25 cellular contexts compared by ENCODE assay signal in genomic region chrX:87045352-87045751, GRCh38.
"Had no signal": no experiment of that assay in that cellular context is flagged by ENCODE, and none has a peak within 500 bp of the region (broad histone marks: within the 10 kb centered on the region; RNA-seq: fewer than 3 reads in every experiment).

No MANE protein-coding gene starts in this region.

- H3K27ac Mint-ChIP-seq: naive thymus-derived CD4-positive, alpha-beta T cell; natural killer cell treated with Interleukin-12 subunit alpha and Interleukin-12 subunit beta and Interleukin-15 and Interleukin-18, amount 100 ng/mL, for 72 hours; progenitor cell of endocrine pancreas; stimulated activated naive B cell treated with anti-CD40 and anti-IgM and Interleukin-4, amounts not matched to agents 10 μg/mL and 1 μg/mL and 100 μg/mL, for 72 hours had no signal

- H3K27me3 ChIP-seq: hepatocyte, ovary, right atrium auricular region, stomach, testis, thyroid gland, transverse colon, upper lobe of left lung, vagina had no signal

- H3K4me2 ChIP-seq: hepatocyte had no signal

- DNase-seq: islet precursor cell; left ventricle myocardium inferior; midbrain; mucosa of descending colon; naive thymus-derived CD4-positive, alpha-beta T cell; stimulated activated CD4-positive, alpha-beta T cell treated with anti-CD3 and anti-CD28 coated beads, Interleukin-12 subunit alpha, Interleukin-12 subunit beta, amount 100 ng/mL, for 4 hours; stimulated activated CD4-positive, alpha-beta T cell treated with anti-CD3 and anti-CD28 coated beads, Interleukin-15, amount 100 ng/mL, for 24 hours; stimulated activated CD4-positive, alpha-beta T cell treated with anti-CD3 and anti-CD28 coated beads, Interleukin-2, amount 100 ng/mL, for 24 hours; stimulated activated CD4-positive, alpha-beta T cell treated with anti-CD3 and anti-CD28 coated beads, Interleukin-4, amount 100 ng/mL, for 1 hour; stimulated activated naive B cell treated with anti-CD40 and anti-IgM and Interleukin-4, amounts not matched to agents 10 μg/mL and 1 μg/mL and 100 μg/mL, for 72 hours; stimulated activated naive CD8-positive, alpha-beta T cell treated with anti-CD3 and anti-CD28 coated beads, Interleukin-15, Interleukin-2, amounts not matched to agents 100 U/mL and 50 U/mL, for 24 hours; stomach; testis; thyroid gland; transverse colon; upper lobe of left lung had no signal

- H3K36me3 Mint-ChIP-seq: stimulated activated naive B cell treated with anti-CD40 and anti-IgM and Interleukin-4, amounts not matched to agents 10 μg/mL and 1 μg/mL and 100 μg/mL, for 72 hours had no signal

- H3K27ac ChIP-seq: hepatocyte, left ventricle myocardium inferior, ovary, right atrium auricular region, skin epidermis, stomach, testis, thyroid gland, transverse colon, upper lobe of left lung, vagina had no signal

- H3K79me2 ChIP-seq: hepatocyte had no signal

- H3K4me1 ChIP-seq: left ventricle myocardium inferior, right atrium auricular region, stomach, testis, thyroid gland, transverse colon, upper lobe of left lung, vagina had no signal

- H3K9me3 ChIP-seq: left ventricle myocardium inferior, mucosa of descending colon, ovary, right atrium auricular region, stomach, testis, thyroid gland, transverse colon, upper lobe of left lung, vagina had no signal

- H2AFZ ChIP-seq: hepatocyte had no signal

- H3K27me3 Mint-ChIP-seq: naive thymus-derived CD4-positive, alpha-beta T cell; natural killer cell treated with Interleukin-12 subunit alpha and Interleukin-12 subunit beta and Interleukin-15 and Interleukin-18, amount 100 ng/mL, for 72 hours; progenitor cell of endocrine pancreas; stimulated activated naive B cell treated with anti-CD40 and anti-IgM and Interleukin-4, amounts not matched to agents 10 μg/mL and 1 μg/mL and 100 μg/mL, for 72 hours had no signal

- H3K4me1 Mint-ChIP-seq: naive thymus-derived CD4-positive, alpha-beta T cell; stimulated activated naive B cell treated with anti-CD40 and anti-IgM and Interleukin-4, amounts not matched to agents 10 μg/mL and 1 μg/mL and 100 μg/mL, for 72 hours had no signal

- H3K4me3 ChIP-seq: hepatocyte, left ventricle myocardium inferior, lung, mucosa of descending colon, ovary, right atrium auricular region, skin epidermis, stomach, testis, thyroid gland, transverse colon, upper lobe of left lung, vagina had no signal

- ATAC-seq: mucosa of descending colon; naive thymus-derived CD4-positive, alpha-beta T cell; natural killer cell treated with Interleukin-12 subunit alpha and Interleukin-12 subunit beta and Interleukin-15 and Interleukin-18, amount 100 ng/mL, for 72 hours; sciatic nerve; stimulated activated naive B cell treated with anti-CD40 and anti-IgM and Interleukin-4, amounts not matched to agents 10 μg/mL and 1 μg/mL and 100 μg/mL, for 72 hours; stimulated activated naive CD8-positive, alpha-beta T cell treated with anti-CD3 and anti-CD28 coated beads, Interleukin-15, Interleukin-2, amounts not matched to agents 100 U/mL and 50 U/mL, for 24 hours had no signal

- H3K4me3 Mint-ChIP-seq: naive thymus-derived CD4-positive, alpha-beta T cell; natural killer cell treated with Interleukin-12 subunit alpha and Interleukin-12 subunit beta and Interleukin-15 and Interleukin-18, amount 100 ng/mL, for 72 hours; stimulated activated naive B cell treated with anti-CD40 and anti-IgM and Interleukin-4, amounts not matched to agents 10 μg/mL and 1 μg/mL and 100 μg/mL, for 72 hours had no signal
